In genomic region chr2:202807431-202808138, GRCh38 we compare ENCODE assay signal across 8 cellular contexts.
A peak's percentile ranks its signal among the peaks of the same experiment; 100 is the strongest.
DNase-seq lines count a peak whose midpoint lies in the region; TF ChIP-seq lines count a peak whose summit lies in the region.
"Not testable (repeated sequence)": the region's sequence is repeated elsewhere in the genome, so short reads cannot be mapped to it uniquely, and the experiment has no call there.

No MANE protein-coding gene starts in this region.

- 75% methylated on average over 1 of the region's 1 CpG for WGBS in suprapubic skin

- H3K27ac ChIP-seq in C4-2B, result peak overlapping the region; percentile 21; the same call in 1 of the 2 replicates
- not testable (repeated sequence) for H3K27ac ChIP-seq in suprapubic skin

- not testable (repeated sequence) for TF ChIP-seq CTCF in C4-2B (conservative IDR thresholded peaks at IDR 0.05); MCF 10A (IDR thresholded peaks at IDR 0.05; ENCODE audit: unreplicated experiment); fibroblast of the aortic adventitia (IDR thresholded peaks at IDR 0.05; ENCODE audit: insufficient read depth, low read length); osteocyte (IDR thresholded peaks at IDR 0.05); suprapubic skin (IDR thresholded peaks at IDR 0.05)

- H3K4me3 Mint-ChIP-seq in MCF 10A (ENCODE audit: unreplicated experiment), result peak overlapping the region; percentile 58
- H3K4me3 Mint-ChIP-seq in osteocyte (ENCODE audit: unreplicated experiment), result not testable (repeated sequence)

- H3K9me3 ChIP-seq in suprapubic skin, result not testable (repeated sequence)

- BruUV-seq in MCF 10A (replicated peaks; lab: Mats Ljungman, UMichigan), result not testable (repeated sequence)

- intact Hi-C loops in MCF 10A (cut with micrococcal nuclease), result not testable (repeated sequence)

- CTCF ChIA-PET in MCF 10A (lab: Yijun Ruan, JAX), result interaction anchor here (0.6 to 2.4 kb wide), 6 partner anchors 9 to 218 kb away, joined by 3 to 21 read pairs (median 3); no protein-coding TSS in a partner anchor

- POLR2A ChIA-PET in MCF 10A (lab: Yijun Ruan, JAX), result interaction anchor here (0.6 to 5.2 kb wide), 17 partner anchors 9 to 210 kb away, joined by 3 to 49 read pairs (median 4); partner anchors contain the start of genes FAM117B and WDR12

- H3K36me3 ChIP-seq in suprapubic skin, result not testable (repeated sequence)

- H3K36me3 Mint-ChIP-seq in MCF 10A (ENCODE audit: insufficient read depth, unreplicated experiment); osteocyte (ENCODE audit: unreplicated experiment): not testable (repeated sequence)

- H3K9me3 Mint-ChIP-seq in MCF 10A (ENCODE audit: unreplicated experiment); osteocyte (ENCODE audit: unreplicated experiment): not testable (repeated sequence)

- H3K4me1 ChIP-seq in suprapubic skin, result not testable (repeated sequence)

- not testable (repeated sequence) for H3K27me3 ChIP-seq in suprapubic skin

- TF ChIP-seq EP300 in suprapubic skin (IDR thresholded peaks at IDR 0.05), result not testable (repeated sequence)

- DNase-seq in HT1080 (ENCODE audit: low read depth) (peak; percentile 86), SK-MEL-5 (ENCODE audit: low read depth, low spot score) (peak; percentile 51), MCF 10A (ENCODE audit: unreplicated experiment) (peak; percentile 93), fibroblast of the aortic adventitia (ENCODE audit: low read depth) (peak; percentile 95), kidney glomerular epithelial cell (lab: John Stamatoyannopoulos, UW) (peak; percentile 91), suprapubic skin (ENCODE audit: low spot score in 2 of 2) (peak; percentile 81 to 89)
- DNase-seq in osteocyte (ENCODE audit: extremely low spot score, unreplicated experiment), result not testable (repeated sequence)

- TF ChIP-seq POLR2A in suprapubic skin (IDR thresholded peaks at IDR 0.05), result not testable (repeated sequence)

- in situ Hi-C loops in SK-MEL-5 (cut with HindIII; ENCODE audit: low pct_unique_long_range_greater_than_20kb, low sequenced_read_pairs), result not testable (repeated sequence)

- H3K27ac Mint-ChIP-seq in MCF 10A (ENCODE audit: low read depth, unreplicated experiment) (peak overlapping the region; percentile 89), osteocyte (ENCODE audit: unreplicated experiment) (peak overlapping the region; percentile 71)

- not testable (repeated sequence) for H3K27me3 Mint-ChIP-seq in MCF 10A (ENCODE audit: insufficient read depth, unreplicated experiment); osteocyte (ENCODE audit: unreplicated experiment)

- H3K4me1 Mint-ChIP-seq in MCF 10A (ENCODE audit: insufficient read depth, unreplicated experiment) (peaks cover 24% of the 10 kb centered on the region), osteocyte (ENCODE audit: unreplicated experiment) (peaks cover 18% of the 10 kb centered on the region)

- not testable (repeated sequence) for H3K4me3 ChIP-seq in fibroblast of the aortic adventitia (ENCODE audit: low read depth, low read length); suprapubic skin
